ENCODE assay signal across 8 cellular contexts in the genomic region with DNA sequence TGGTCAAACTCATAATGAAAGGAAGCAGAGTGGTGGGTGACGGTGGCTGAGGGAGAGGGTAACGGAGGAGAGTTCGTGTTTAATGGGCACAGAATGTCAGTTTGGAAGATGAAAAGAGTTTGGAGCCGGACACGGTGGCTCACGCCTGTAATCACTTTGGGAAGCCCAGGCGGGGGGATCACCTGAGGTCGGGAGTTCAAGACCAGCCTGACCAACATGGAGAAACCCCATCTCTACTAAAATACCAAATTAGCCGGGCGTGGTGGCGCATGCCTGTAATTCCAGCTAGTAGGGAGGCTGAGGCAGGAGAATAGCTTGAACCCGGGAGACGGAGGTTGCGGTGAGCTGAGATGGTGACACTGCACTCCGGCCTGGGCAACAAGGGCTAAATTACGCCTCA. TPM values are rescaled to one million over a fixed set of nuclear protein-coding genes. Genes with fewer than 3 reads are reported as not detected.
DNase-seq lines count a peak whose midpoint lies in the region; ATAC-seq and TF ChIP-seq lines count a peak whose summit lies in the region.

No MANE protein-coding gene starts in this region.

- H3K4me3 Mint-ChIP-seq in CD4-positive, CD25-positive, alpha-beta regulatory T cell, result peak overlapping the region; percentile 88 to 95 (median 91)
- peak overlapping the region; percentile 83 to 95 (median 85) for H3K4me3 Mint-ChIP-seq in brain
- H3K4me3 Mint-ChIP-seq in naive thymus-derived CD8-positive, alpha-beta T cell, result peak overlapping the region; percentile 88 to 97 (median 94)

- H3K9me3 Mint-ChIP-seq in CD4-positive, CD25-positive, alpha-beta regulatory T cell, result no peaks in the 10 kb centered on the region
- H3K9me3 Mint-ChIP-seq in brain, result peaks cover 0 to 7% (median 0%) of the 10 kb centered on the region in 5 experiments
- no peaks in the 10 kb centered on the region for H3K9me3 Mint-ChIP-seq in naive thymus-derived CD8-positive, alpha-beta T cell

- peaks cover 6% of the 10 kb centered on the region for H3K36me3 Mint-ChIP-seq in CD4-positive, CD25-positive, alpha-beta regulatory T cell
- H3K36me3 Mint-ChIP-seq in brain, result peaks cover 30% of the 10 kb centered on the region
- peaks cover 4 to 40% (median 4%) of the 10 kb centered on the region in 3 donors for H3K36me3 Mint-ChIP-seq in naive thymus-derived CD8-positive, alpha-beta T cell

- H3K36me3 ChIP-seq in CD4-positive, CD25-positive, alpha-beta regulatory T cell (ENCODE audit: control insufficient read depth, insufficient read depth, low read length), result peaks cover 24% of the 10 kb centered on the region
- H3K36me3 ChIP-seq in KOPT-K1 (ENCODE audit: insufficient read depth, low read length), result peaks cover 56% of the 10 kb centered on the region

- H3K27ac Mint-ChIP-seq in CD4-positive, CD25-positive, alpha-beta regulatory T cell, result peak overlapping the region in 2 of 3 donors; percentile 87 to 98
- H3K27ac Mint-ChIP-seq in brain, result peak overlapping the region in 4 of 5 experiments; percentile 1 to 65 (median 32)
- H3K27ac Mint-ChIP-seq in naive thymus-derived CD8-positive, alpha-beta T cell, result peak overlapping the region; percentile 35 to 99 (median 96)

- peak overlapping the region; percentile 93 for H3K27ac ChIP-seq in CD4-positive, CD25-positive, alpha-beta regulatory T cell (ENCODE audit: insufficient read depth, low read length, poor library complexity, severe bottlenecking)
- H3K27ac ChIP-seq in KOPT-K1 (ENCODE audit: low read depth, low read length, poor library complexity, severe bottlenecking), result peak overlapping the region; percentile 99

- ATAC-seq in CD4-positive, CD25-positive, alpha-beta regulatory T cell (ENCODE audit: low read depth in 2 of 2), result no peak
- no peak for ATAC-seq in naive thymus-derived CD8-positive, alpha-beta T cell
- ATAC-seq in HG03280 (IDR thresholded peaks at IDR 0.05; ENCODE audit: unreplicated experiment), result no peak
- no peak for ATAC-seq in GM21515 (IDR thresholded peaks at IDR 0.05; ENCODE audit: unreplicated experiment)

- DNase-seq in CD4-positive, CD25-positive, alpha-beta regulatory T cell, result no peak
- peak in 1 of 10 donors; percentile 1 for DNase-seq in naive thymus-derived CD8-positive, alpha-beta T cell
- DNase-seq in amniotic stem cell (lab: John Stamatoyannopoulos, UW), result no peak
- DNase-seq in lower leg skin (ENCODE audit: low spot score in 2 of 2), result no peak

- no peaks in the 10 kb centered on the region for H3K9me3 ChIP-seq in CD4-positive, CD25-positive, alpha-beta regulatory T cell (ENCODE audit: control insufficient read depth in 2 of 2, low read length in 2 of 2)
- no peaks in the 10 kb centered on the region for H3K9me3 ChIP-seq in KOPT-K1 (ENCODE audit: insufficient read depth, low read length, poor library complexity, severe bottlenecking)

- peaks cover 23 to 56% (median 40%) of the 10 kb centered on the region in 4 donors for H3K4me1 Mint-ChIP-seq in CD4-positive, CD25-positive, alpha-beta regulatory T cell
- H3K4me1 Mint-ChIP-seq in brain, result peaks cover 32% of the 10 kb centered on the region
- peaks cover 25 to 42% (median 39%) of the 10 kb centered on the region in 4 donors for H3K4me1 Mint-ChIP-seq in naive thymus-derived CD8-positive, alpha-beta T cell

- H3K4me1 ChIP-seq in CD4-positive, CD25-positive, alpha-beta regulatory T cell (ENCODE audit: control insufficient read depth, insufficient read depth, low read length, poor library complexity, severe bottlenecking), result peaks cover 28% of the 10 kb centered on the region

- peaks cover 5% of the 10 kb centered on the region for H3K27me3 Mint-ChIP-seq in CD4-positive, CD25-positive, alpha-beta regulatory T cell
- peaks cover 4% of the 10 kb centered on the region for H3K27me3 Mint-ChIP-seq in brain
- peaks cover 0 to 1% (median 0%) of the 10 kb centered on the region in 5 donors for H3K27me3 Mint-ChIP-seq in naive thymus-derived CD8-positive, alpha-beta T cell

- peak overlapping the region; percentile 86 for H3K4me3 ChIP-seq in CD4-positive, CD25-positive, alpha-beta regulatory T cell (ENCODE audit: low read depth, low read length)
- H3K4me3 ChIP-seq in lower leg skin (ENCODE audit: low read depth, poor library complexity, severe bottlenecking), result no peak overlapping the region

- POLR2A ChIA-PET in naive thymus-derived CD8-positive, alpha-beta T cell (lab: Charles Lee), result interaction anchor here (0.6 to 2.1 kb wide), 8 partner anchors 9 to 957 kb away, joined by 3 to 9 read pairs (median 4); a partner anchor contains a TSS

- H3K27me3 ChIP-seq in CD4-positive, CD25-positive, alpha-beta regulatory T cell (ENCODE audit: control insufficient read depth, insufficient read depth, low read length), result no peaks in the 10 kb centered on the region

- WGBS in lower leg skin, 2 donors, result 83 to 84% methylated on average over 16 of the region's 16 CpGs

- no peak for TF ChIP-seq POLR2A in lower leg skin (IDR thresholded peaks at IDR 0.05)

- TF ChIP-seq CTCF in brain (conservative IDR thresholded peaks at IDR 0.05), result no peak
- no peak for TF ChIP-seq CTCF in lower leg skin (IDR thresholded peaks at IDR 0.05)

- intact Hi-C loops in lower leg skin (cut with DNase I; ENCODE audit: low total_unique reads), result no loop called here

RNA-seq across cellular contexts. Expression of a gene that starts 1.3 kb away (rescaled TPM):
- total RNA-seq in CD4-positive, CD25-positive, alpha-beta regulatory T cell, result 27.7 TPM
- polyA plus RNA-seq in CD4-positive, CD25-positive, alpha-beta regulatory T cell, result 10 to 100 TPM; 15.6 to 18.7 (median 18.0) TPM
- 37.8 TPM for polyA plus RNA-seq in brain (ENCODE audit: insufficient read depth, low read depth, low replicate concordance)
- 10 to 100 TPM; 26.3 to 29.6 TPM for total RNA-seq in naive thymus-derived CD8-positive, alpha-beta T cell
- polyA plus RNA-seq in naive thymus-derived CD8-positive, alpha-beta T cell, result 10 to 100 TPM; 19.2 to 24.3 (median 20.4) TPM
- total RNA-seq in lower leg skin, result 1 to 10 TPM; 4.5 to 8.5 (median 6.0) TPM

RNA-seq across cellular contexts. Expression of a gene that starts 38.0 kb away (rescaled TPM):
- total RNA-seq in CD4-positive, CD25-positive, alpha-beta regulatory T cell, result not detected
- not detected for polyA plus RNA-seq in CD4-positive, CD25-positive, alpha-beta regulatory T cell
- not detected for polyA plus RNA-seq in brain (ENCODE audit: insufficient read depth, low read depth, low replicate concordance)
- under 1 TPM; 0.22 to 0.36 TPM for total RNA-seq in naive thymus-derived CD8-positive, alpha-beta T cell
- polyA plus RNA-seq in naive thymus-derived CD8-positive, alpha-beta T cell, result not detected
- under 1 TPM in 2 of 4 donors, not detected in 2; 0.03 to 0.15 TPM for total RNA-seq in lower leg skin

Comparison
In these comparisons a context has a peak if more than half of its experiments do, and no peak if none do; other contexts are left out.
1. H3K27ac Mint-ChIP-seq: peak in every context shown above with its lines; median percentile 96 in naive thymus-derived CD8-positive, alpha-beta T cell; 92 in CD4-positive, CD25-positive, alpha-beta regulatory T cell; 32 in brain.